8 cellular contexts compared by ENCODE assay signal in genomic region chr18:52288403-52289004, GRCh38. TPM values are rescaled to one million over a fixed set of nuclear protein-coding genes. Genes with fewer than 3 reads are reported as not detected.
DNase-seq lines count a peak whose midpoint lies in the region; ATAC-seq and TF ChIP-seq lines count a peak whose summit lies in the region.

No MANE protein-coding gene starts in this region.

- peak; percentile 65 for DNase-seq in activated CD4-positive, alpha-beta T cell treated with anti-CD3 and anti-CD28 coated beads, Interleukin-2, amount 10 ng/mL, durations not matched to agents 24 days and 14 days
- DNase-seq in activated CD4-positive, alpha-beta T cell treated with anti-CD3 and anti-CD28 coated beads for 4 hours: no peak
- no peak for DNase-seq in HFFc6
- DNase-seq in NCI-H82 treated with DMSO at 0.1 percent for 48 hours (lab: John Stamatoyannopoulos, UW; ENCODE audit: unreplicated experiment): peak; percentile 7
- DNase-seq in hepatocyte (ENCODE audit: low spot score): peak; percentile 53
- no peak for DNase-seq in hepatic stellate cell (ENCODE audit: low spot score)
- DNase-seq in cerebellum (ENCODE audit: low spot score): no peak

- no peak overlapping the region for H2AFZ ChIP-seq in hepatocyte

- no peak overlapping the region for H3K4me3 ChIP-seq in hepatocyte

- no peaks in the 10 kb centered on the region for H4K20me1 ChIP-seq in hepatocyte (ENCODE audit: insufficient read depth, poor library complexity, severe bottlenecking)

- no peaks in the 10 kb centered on the region for H3K36me3 Mint-ChIP-seq in activated CD4-positive, alpha-beta T cell treated with anti-CD3 and anti-CD28 coated beads, Interleukin-2, amount 10 ng/mL, durations not matched to agents 24 days and 14 days (ENCODE audit: low read depth)
- H3K36me3 Mint-ChIP-seq in HFFc6 (ENCODE audit: low read depth): peaks cover 5% of the 10 kb centered on the region; the same call in 1 of the 2 replicates

- H3K27ac ChIP-seq in hepatocyte: no peak overlapping the region

- no peaks in the 10 kb centered on the region for H3K9me3 ChIP-seq in hepatocyte (ENCODE audit: low read depth)

- no peaks in the 10 kb centered on the region for H3K79me2 ChIP-seq in hepatocyte

- no peaks in the 10 kb centered on the region for H3K9me2 ChIP-seq in hepatocyte (replicated peaks; ENCODE audit: insufficient read depth)

- no peak overlapping the region for H3K27ac Mint-ChIP-seq in activated CD4-positive, alpha-beta T cell treated with anti-CD3 and anti-CD28 coated beads, Interleukin-2, amount 10 ng/mL, durations not matched to agents 24 days and 14 days
- no peak overlapping the region for H3K27ac Mint-ChIP-seq in HFFc6

- TF ChIP-seq CTCF in HFFc6 (IDR thresholded peaks at IDR 0.05): peak; percentile 48; the same call in 1 of the 2 replicates
- peak; percentile 67 for TF ChIP-seq CTCF in hepatocyte (IDR thresholded peaks at IDR 0.05; ENCODE audit: poor library complexity)

- no peaks in the 10 kb centered on the region for H3K4me1 Mint-ChIP-seq in activated CD4-positive, alpha-beta T cell treated with anti-CD3 and anti-CD28 coated beads, Interleukin-2, amount 10 ng/mL, durations not matched to agents 24 days and 14 days
- H3K4me1 Mint-ChIP-seq in HFFc6 (ENCODE audit: low read depth): no peaks in the 10 kb centered on the region

- intact Hi-C loops in activated CD4-positive, alpha-beta T cell treated with anti-CD3 and anti-CD28 coated beads, Interleukin-2, amount 10 ng/mL, durations not matched to agents 24 days and 14 days (cut with micrococcal nuclease): loop anchor here (2.0 kb wide), 1 partner anchor 620 kb away; no protein-coding TSS in a partner anchor

- H3K4me3 Mint-ChIP-seq in activated CD4-positive, alpha-beta T cell treated with anti-CD3 and anti-CD28 coated beads, Interleukin-2, amount 10 ng/mL, durations not matched to agents 24 days and 14 days: no peak overlapping the region
- H3K4me3 Mint-ChIP-seq in HFFc6: no peak overlapping the region

- 28% methylated on average over 7 of the region's 7 CpGs for WGBS in hepatocyte (ENCODE audit: low lambda C conversion rate, missing lambda C conversion rate)

- no peaks in the 10 kb centered on the region for H3K4me1 ChIP-seq in hepatocyte (ENCODE audit: insufficient read depth)

- ATAC-seq in GM21619 (IDR thresholded peaks at IDR 0.05; ENCODE audit: unreplicated experiment): no peak

- H3K9me3 Mint-ChIP-seq in activated CD4-positive, alpha-beta T cell treated with anti-CD3 and anti-CD28 coated beads, Interleukin-2, amount 10 ng/mL, durations not matched to agents 24 days and 14 days: no peaks in the 10 kb centered on the region
- peaks cover 35% of the 10 kb centered on the region for H3K9me3 Mint-ChIP-seq in HFFc6

- no peaks in the 10 kb centered on the region for H3K27me3 Mint-ChIP-seq in activated CD4-positive, alpha-beta T cell treated with anti-CD3 and anti-CD28 coated beads, Interleukin-2, amount 10 ng/mL, durations not matched to agents 24 days and 14 days
- H3K27me3 Mint-ChIP-seq in HFFc6 (ENCODE audit: insufficient read depth): no peaks in the 10 kb centered on the region

- H3K4me2 ChIP-seq in hepatocyte: no peak overlapping the region

- H3K27me3 ChIP-seq in hepatocyte: no peaks in the 10 kb centered on the region

- no peaks in the 10 kb centered on the region for H3K36me3 ChIP-seq in hepatocyte (replicated peaks; ENCODE audit: insufficient read depth, low read depth)

RNA-seq across cellular contexts. Expression of gene DCC, which starts 51.5 kb away (rescaled TPM):
- not detected in 2 replicates for total RNA-seq in activated CD4-positive, alpha-beta T cell treated with anti-CD3 and anti-CD28 coated beads, Interleukin-2, amount 10 ng/mL, durations not matched to agents 24 days and 14 days
- total RNA-seq in HFFc6 (2021; fragmentation: NEBNext Ultra II Directional; extraction: Animal tissue kit (Norgen Biotek cat#: 25700)): not detected
- total RNA-seq in hepatocyte (1.8 and 3.5 TPM in 2 replicates), cerebellum (66.4 TPM)
- polyA plus RNA-seq in hepatocyte: 0.52 and 1.0 TPM in 2 replicates

Comparison
In these comparisons a context has a peak if more than half of its experiments do, and no peak if none do; other contexts are left out.
1. DNase-seq: peak in activated CD4-positive, alpha-beta T cell treated with anti-CD3 and anti-CD28 coated beads, Interleukin-2, amount 10 ng/mL, durations not matched to agents 24 days and 14 days (single experiment), NCI-H82 treated with DMSO at 0.1 percent for 48 hours (single experiment) and hepatocyte (single experiment); none in activated CD4-positive, alpha-beta T cell treated with anti-CD3 and anti-CD28 coated beads for 4 hours (0 of 2), HFFc6 (single experiment), hepatic stellate cell (single experiment) and cerebellum (single experiment).
2. RNA of gene DCC, which starts 51.5 kb away (total RNA-seq): 66.4 TPM in cerebellum (single experiment); 1.8 to 3.5 TPM in hepatocyte, not detected in activated CD4-positive, alpha-beta T cell treated with anti-CD3 and anti-CD28 coated beads, Interleukin-2, amount 10 ng/mL, durations not matched to agents 24 days and 14 days and not detected in HFFc6; every median in the first group is over 10 times any median in the second.